Comparison of ENCODE assay signal across 1 cellular context in genomic region chr22:19962909-19963806, GRCh38.
A peak's percentile ranks its signal among the peaks of the same experiment; 100 is the strongest.
TF ChIP-seq lines count a peak whose summit lies in the region.

No MANE protein-coding gene starts in this region.

TF ChIP-seq in HepG2, 621 proteins besides CTCF, POLR2A, EP300 and RAD21 (continued from another document and continues in another):
- TF ChIP-seq ZNF710 (CRISPR knock-in tag; IDR thresholded peaks at IDR 0.05; ENCODE audit: borderline replicate concordance): peak; percentile 49; the same call in 1 of the 2 replicates
- TF ChIP-seq SRY (CRISPR knock-in tag; IDR thresholded peaks at IDR 0.05): peak; percentile 15; the same call in 1 of the 2 replicates
- TF ChIP-seq ZNF205 (CRISPR knock-in tag; IDR thresholded peaks at IDR 0.05): 0 out of 2 replicates have a peak, but pooled peaks have one; percentile 35
- no peak for TF ChIP-seq RFX5 (IDR thresholded peaks at IDR 0.05; ENCODE audit: low read depth, low read length)
- no peak for TF ChIP-seq DZIP1 (CRISPR knock-in tag; IDR thresholded peaks at IDR 0.05)
- TF ChIP-seq ZFY (CRISPR knock-in tag; IDR thresholded peaks at IDR 0.05): no peak
- TF ChIP-seq RBM22 (optimal IDR thresholded peaks at IDR 0.05; ENCODE audit: low read length): no peak
- TF ChIP-seq ZNF749 (CRISPR knock-in tag; IDR thresholded peaks at IDR 0.05; ENCODE audit: borderline replicate concordance): peak; percentile 72; the same call in 1 of the 2 replicates
- TF ChIP-seq MYPOP (CRISPR knock-in tag; IDR thresholded peaks at IDR 0.05): 0 out of 2 replicates have a peak, but pooled peaks have one; percentile 27
- TF ChIP-seq TCF12 (IDR thresholded peaks at IDR 0.05): no peak
- no peak for TF ChIP-seq TCF12 (CRISPR knock-in tag; IDR thresholded peaks at IDR 0.05)
- no peak for TF ChIP-seq SOX13 (IDR thresholded peaks at IDR 0.05)
- peak in 1 of 2 experiments; percentile 40; a peak in 1 of 4 replicates for TF ChIP-seq SOX13 (CRISPR knock-in tag; conservative IDR thresholded peaks at IDR 0.05 in 1 of 2, IDR thresholded peaks at IDR 0.05 in 1 of 2)
- TF ChIP-seq KLF13 (CRISPR knock-in tag; IDR thresholded peaks at IDR 0.05): no peak
- TF ChIP-seq ZNF343 (CRISPR knock-in tag; IDR thresholded peaks at IDR 0.05): no peak; the same call in 1 of the 2 replicates
- TF ChIP-seq MAFK (conservative IDR thresholded peaks at IDR 0.05 in 1 of 2, IDR thresholded peaks at IDR 0.05 in 1 of 2; ENCODE audit: low read length in 2 of 2): 0 out of 4 replicates have a peak, but pooled peaks of 1 of the 2 experiments have one; percentile 3
- TF ChIP-seq SRSF1 (optimal IDR thresholded peaks at IDR 0.05; ENCODE audit: low read depth, low read length): peak; percentile 53
- TF ChIP-seq RCOR2 (CRISPR knock-in tag; IDR thresholded peaks at IDR 0.05): peak; percentile 41; the same call in 1 of the 2 replicates
- 0 out of 2 replicates have a peak, but pooled peaks have one; percentile 50 for TF ChIP-seq ZBTB8A (CRISPR knock-in tag; IDR thresholded peaks at IDR 0.05; ENCODE audit: borderline replicate concordance, low read depth)
- TF ChIP-seq PRMT3 (CRISPR knock-in tag; IDR thresholded peaks at IDR 0.05; ENCODE audit: borderline replicate concordance, low read depth): no peak
- TF ChIP-seq ZNF142 (CRISPR knock-in tag; IDR thresholded peaks at IDR 0.05): no peak
- peak; percentile 80; the same call in 1 of the 2 replicates for TF ChIP-seq SP4 (CRISPR knock-in tag; IDR thresholded peaks at IDR 0.05)
- TF ChIP-seq HNRNPL (IDR thresholded peaks at IDR 0.05; ENCODE audit: low read depth, low read length): peak; percentile 91
- TF ChIP-seq BCL3 (CRISPR knock-in tag; IDR thresholded peaks at IDR 0.05): 0 out of 2 replicates have a peak, but pooled peaks have one; percentile 35
- TF ChIP-seq ZSCAN9 (CRISPR knock-in tag; IDR thresholded peaks at IDR 0.05; ENCODE audit: borderline replicate concordance): 0 out of 2 replicates have a peak, but pooled peaks have one; percentile 30
- no peak for TF ChIP-seq MIER2 (CRISPR knock-in tag; IDR thresholded peaks at IDR 0.05)
- peak; percentile 76; the same call in 1 of the 2 replicates for TF ChIP-seq THRA (CRISPR knock-in tag; IDR thresholded peaks at IDR 0.05; ENCODE audit: borderline replicate concordance)
- no peak for TF ChIP-seq ZNF281 (CRISPR knock-in tag; IDR thresholded peaks at IDR 0.05; ENCODE audit: borderline replicate concordance)
- TF ChIP-seq JUND (CRISPR knock-in tag; IDR thresholded peaks at IDR 0.05): peak; percentile 86
- TF ChIP-seq SALL1 (CRISPR knock-in tag; IDR thresholded peaks at IDR 0.05): peak; percentile 66; the same call in 1 of the 2 replicates
- TF ChIP-seq TFE3 (CRISPR knock-in tag; IDR thresholded peaks at IDR 0.05): peak; percentile 38; the same call in 1 of the 2 replicates
- peak; percentile 30; the same call in 1 of the 2 replicates for TF ChIP-seq NFE2L2 (IDR thresholded peaks at IDR 0.05; ENCODE audit: low read length)
- peak; percentile 56; the same call in 1 of the 2 replicates for TF ChIP-seq ERF (CRISPR knock-in tag; IDR thresholded peaks at IDR 0.05)
- peak; percentile 74; the same call in 1 of the 2 replicates for TF ChIP-seq DPF2 (CRISPR knock-in tag; IDR thresholded peaks at IDR 0.05; ENCODE audit: borderline replicate concordance, low read depth)
- no peak for TF ChIP-seq ZNF598 (CRISPR knock-in tag; IDR thresholded peaks at IDR 0.05; ENCODE audit: borderline replicate concordance)
- TF ChIP-seq HIC2 (CRISPR knock-in tag; IDR thresholded peaks at IDR 0.05; ENCODE audit: low read depth): 0 out of 2 replicates have a peak, but pooled peaks have one; percentile 24
